In the genomic region with DNA sequence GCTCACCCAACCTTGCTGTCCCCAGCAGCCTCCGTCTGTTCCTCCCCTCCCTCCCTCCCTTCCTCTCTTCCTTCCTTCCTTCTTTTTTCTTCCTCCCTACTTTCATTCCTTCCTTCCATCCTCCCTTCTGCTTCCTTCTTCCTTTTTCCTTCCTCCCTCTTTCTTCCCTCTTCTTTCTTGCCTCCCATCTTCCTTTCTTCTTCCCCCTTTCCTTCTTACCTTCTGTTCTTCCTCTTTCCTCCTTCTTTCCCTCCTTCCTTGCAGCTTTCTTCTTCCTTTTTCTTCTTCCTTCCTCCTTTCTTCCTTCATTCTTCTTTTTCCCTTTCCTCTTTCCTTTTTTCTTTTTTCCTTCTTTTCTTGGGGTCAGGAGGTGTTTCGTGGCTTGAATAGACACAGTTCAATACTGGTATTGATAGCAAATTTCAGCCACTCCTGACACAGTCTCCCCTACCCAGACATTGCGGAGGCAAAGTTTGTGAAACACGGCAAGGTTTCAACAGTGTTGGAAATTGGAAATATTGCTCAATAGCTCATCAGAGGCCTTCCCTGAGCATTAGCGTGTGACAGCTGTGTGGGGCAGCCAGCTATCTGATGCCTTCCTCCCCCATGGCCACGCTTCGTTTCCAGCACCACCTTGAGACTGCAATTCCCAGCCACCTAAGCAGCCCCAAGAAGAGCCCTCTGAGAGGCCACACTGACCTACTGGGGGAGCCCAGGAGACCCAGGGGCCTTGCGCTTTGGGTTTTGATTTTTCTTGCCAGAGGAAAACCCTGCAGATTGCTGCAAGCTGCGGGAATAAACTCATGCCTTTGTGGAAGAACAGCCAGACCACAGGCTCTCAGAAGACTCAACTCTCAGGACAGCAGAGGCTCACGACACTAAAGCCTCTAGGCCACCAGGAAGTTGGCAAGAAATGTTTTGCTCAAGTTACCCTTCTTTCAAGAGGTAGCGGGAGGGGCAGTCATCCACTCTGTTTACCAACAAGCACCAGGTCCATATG, we compare ENCODE assay signal across 1 cellular context.
TF ChIP-seq lines count a peak whose summit lies in the region.

No MANE protein-coding gene starts in this region.

TF ChIP-seq in SK-N-SH, 30 proteins besides CTCF, POLR2A, EP300 and RAD21 (continued from another document):
- TF ChIP-seq, protein P1, sequence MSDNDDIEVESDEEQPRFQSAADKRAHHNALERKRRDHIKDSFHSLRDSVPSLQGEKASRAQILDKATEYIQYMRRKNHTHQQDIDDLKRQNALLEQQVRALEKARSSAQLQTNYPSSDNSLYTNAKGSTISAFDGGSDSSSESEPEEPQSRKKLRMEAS (IDR thresholded peaks at IDR 0.05; ENCODE audit: low read depth): no peak
- TF ChIP-seq POLR2AphosphoS5 (IDR thresholded peaks at IDR 0.05; ENCODE audit: low read depth, low read length) (no peak), RXRA (IDR thresholded peaks at IDR 0.05; ENCODE audit: borderline replicate concordance, low read depth) (no peak), YY1 (IDR thresholded peaks at IDR 0.05; ENCODE audit: low read depth) (no peak), GATA2 (CRISPR knock-in tag; IDR thresholded peaks at IDR 0.05) (no peak), MEF2A (IDR thresholded peaks at IDR 0.05; ENCODE audit: borderline replicate concordance, low read depth) (no peak), RCOR1 (IDR thresholded peaks at IDR 0.05; ENCODE audit: low read length) (no peak), FOXM1 (IDR thresholded peaks at IDR 0.05; ENCODE audit: low read depth) (no peak), JUND (IDR thresholded peaks at IDR 0.05) (no peak), TAF1 (IDR thresholded peaks at IDR 0.05; ENCODE audit: borderline replicate concordance, low read depth, low read length) (no peak), TEAD4 (IDR thresholded peaks at IDR 0.05; ENCODE audit: borderline replicate concordance, insufficient read depth) (no peak), MXI1 (IDR thresholded peaks at IDR 0.05; ENCODE audit: low read depth, low read length) (no peak), GABPA (IDR thresholded peaks at IDR 0.05; ENCODE audit: low read depth) (no peak)
- TF ChIP-seq, protein P2, sequence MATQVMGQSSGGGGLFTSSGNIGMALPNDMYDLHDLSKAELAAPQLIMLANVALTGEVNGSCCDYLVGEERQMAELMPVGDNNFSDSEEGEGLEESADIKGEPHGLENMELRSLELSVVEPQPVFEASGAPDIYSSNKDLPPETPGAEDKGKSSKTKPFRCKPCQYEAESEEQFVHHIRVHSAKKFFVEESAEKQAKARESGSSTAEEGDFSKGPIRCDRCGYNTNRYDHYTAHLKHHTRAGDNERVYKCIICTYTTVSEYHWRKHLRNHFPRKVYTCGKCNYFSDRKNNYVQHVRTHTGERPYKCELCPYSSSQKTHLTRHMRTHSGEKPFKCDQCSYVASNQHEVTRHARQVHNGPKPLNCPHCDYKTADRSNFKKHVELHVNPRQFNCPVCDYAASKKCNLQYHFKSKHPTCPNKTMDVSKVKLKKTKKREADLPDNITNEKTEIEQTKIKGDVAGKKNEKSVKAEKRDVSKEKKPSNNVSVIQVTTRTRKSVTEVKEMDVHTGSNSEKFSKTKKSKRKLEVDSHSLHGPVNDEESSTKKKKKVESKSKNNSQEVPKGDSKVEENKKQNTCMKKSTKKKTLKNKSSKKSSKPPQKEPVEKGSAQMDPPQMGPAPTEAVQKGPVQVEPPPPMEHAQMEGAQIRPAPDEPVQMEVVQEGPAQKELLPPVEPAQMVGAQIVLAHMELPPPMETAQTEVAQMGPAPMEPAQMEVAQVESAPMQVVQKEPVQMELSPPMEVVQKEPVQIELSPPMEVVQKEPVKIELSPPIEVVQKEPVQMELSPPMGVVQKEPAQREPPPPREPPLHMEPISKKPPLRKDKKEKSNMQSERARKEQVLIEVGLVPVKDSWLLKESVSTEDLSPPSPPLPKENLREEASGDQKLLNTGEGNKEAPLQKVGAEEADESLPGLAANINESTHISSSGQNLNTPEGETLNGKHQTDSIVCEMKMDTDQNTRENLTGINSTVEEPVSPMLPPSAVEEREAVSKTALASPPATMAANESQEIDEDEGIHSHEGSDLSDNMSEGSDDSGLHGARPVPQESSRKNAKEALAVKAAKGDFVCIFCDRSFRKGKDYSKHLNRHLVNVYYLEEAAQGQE (IDR thresholded peaks at IDR 0.05; ENCODE audit: low read depth, low read length): no peak
